Comparison of ENCODE assay signal across 8 cellular contexts in genomic region chr13:33542309-33543088, GRCh38.
DNase-seq lines count a peak whose midpoint lies in the region; ATAC-seq, FAIRE-seq and TF ChIP-seq lines count a peak whose summit lies in the region.

No MANE protein-coding gene starts in this region.

- H3K9ac ChIP-seq in kidney (ENCODE audit: low read length in 2 of 2), result peak overlapping the region; percentile 93 to 96

- H3K36me3 Mint-ChIP-seq in chondrocyte (ENCODE audit: low read depth), result no peaks in the 10 kb centered on the region

- H3K4me1 ChIP-seq in kidney (ENCODE audit: control insufficient read depth in 1 of 2, insufficient read depth in 1 of 2, low read depth in 1 of 2, low read length in 2 of 2), result peaks cover 8% of the 10 kb centered on the region in 2 donors

- H3K27ac Mint-ChIP-seq in chondrocyte (ENCODE audit: unreplicated experiment), result peak overlapping the region; percentile 99

- H3K36me3 ChIP-seq in kidney (ENCODE audit: control insufficient read depth in 1 of 2, insufficient read depth in 2 of 2, low read length in 2 of 2), result no peaks in the 10 kb centered on the region

- peak overlapping the region; percentile 75 for H3K4me3 Mint-ChIP-seq in chondrocyte (ENCODE audit: unreplicated experiment)

- peak overlapping the region; percentile 78 to 88 for H3K4me3 ChIP-seq in kidney (ENCODE audit: low read length in 2 of 2)

- intact Hi-C loops in kidney (cut with DNase I), result no loop called here

- ATAC-seq in GM19035 (IDR thresholded peaks at IDR 0.05; ENCODE audit: unreplicated experiment) (peak; percentile 86), HG03354 (IDR thresholded peaks at IDR 0.05; ENCODE audit: poor library complexity, severe bottlenecking, unreplicated experiment) (peak; percentile 88)

- peak; percentile 97 for TF ChIP-seq CTCF in chondrocyte (IDR thresholded peaks at IDR 0.05)
- TF ChIP-seq CTCF in kidney (IDR thresholded peaks at IDR 0.05; ENCODE audit: borderline replicate concordance, extremely low read depth, insufficient read depth), result peak; percentile 81

- peak; percentile 100 for DNase-seq in AML-193 (lab: John Stamatoyannopoulos, UW)
- DNase-seq in NCI-H446 treated with DMSO at 0.1 percent for 48 hours (lab: John Stamatoyannopoulos, UW), result peak; percentile 99
- peak; percentile 99 for DNase-seq in activated CD4-positive, alpha-beta T cell treated with anti-CD3 and anti-CD28 coated beads for 1 hour
- peak; percentile 99 for DNase-seq in chondrocyte (ENCODE audit: low spot score)
- DNase-seq in kidney, result peak; percentile 100
- DNase-seq in stimulated activated CD4-positive, alpha-beta T cell treated with anti-CD3 and anti-CD28 coated beads, Interleukin-15, amount 100 ng/mL, for 24 hours, result peak; percentile 97

- peaks cover 42% of the 10 kb centered on the region for H3K4me1 Mint-ChIP-seq in chondrocyte (ENCODE audit: low read depth)

- no peaks in the 10 kb centered on the region for H3K27me3 Mint-ChIP-seq in chondrocyte (ENCODE audit: low read depth)

- H3K9me3 ChIP-seq in kidney (ENCODE audit: control insufficient read depth in 1 of 2, low read length in 2 of 2), result no peaks in the 10 kb centered on the region

- no peaks in the 10 kb centered on the region for H3K9me3 Mint-ChIP-seq in chondrocyte (ENCODE audit: low read depth)

- H3K27ac ChIP-seq in kidney (ENCODE audit: low read depth in 2 of 2, low read length in 2 of 2), result peak overlapping the region; percentile 96 to 99

- FAIRE-seq in kidney (lab: Jason Lieb, UNC), result peak; percentile 95

Comparison
In these comparisons a context has a peak if more than half of its experiments do, and no peak if none do; other contexts are left out.
1. Peak in every context shown above with its lines: DNase-seq, ATAC-seq, H3K4me3 ChIP-seq and H3K27ac ChIP-seq.